8 cellular contexts compared by ENCODE assay signal in the genomic region with DNA sequence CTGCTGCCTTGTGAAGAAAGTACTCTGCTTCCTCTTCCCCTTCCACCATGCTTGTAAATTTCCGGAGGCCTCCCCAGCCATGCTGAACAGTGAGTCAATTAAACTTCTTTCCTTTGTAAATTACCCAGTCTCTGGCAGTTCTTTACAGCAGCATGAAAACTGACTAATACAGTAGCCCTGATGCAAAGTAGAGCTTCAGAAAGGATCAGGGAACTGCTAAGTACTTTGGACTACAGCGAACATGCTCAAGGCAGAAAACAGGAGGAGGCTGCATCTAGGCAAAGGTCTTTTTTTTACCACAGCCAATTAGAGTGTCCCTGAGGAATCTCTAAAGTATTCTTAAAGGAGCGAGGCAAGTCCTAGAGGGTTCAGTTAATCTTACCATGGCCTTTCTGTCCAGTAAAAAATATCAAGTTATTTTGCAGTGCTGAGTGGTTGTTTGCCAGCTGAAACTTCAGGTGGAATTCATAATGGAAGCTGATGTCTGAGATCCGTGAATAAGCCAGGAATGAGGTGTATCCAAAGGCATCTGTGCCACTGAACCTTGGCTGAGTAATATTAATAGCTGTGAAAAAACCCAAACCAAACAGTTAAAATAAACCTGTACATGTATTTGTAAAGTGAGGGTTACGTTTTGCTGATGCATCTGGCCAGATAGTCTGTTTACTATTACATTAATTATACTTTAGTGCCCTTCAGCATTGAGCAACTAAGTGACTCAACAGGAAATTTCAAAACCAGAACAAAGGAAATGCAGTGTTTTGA.
A peak's percentile ranks its signal among the peaks of the same experiment; 100 is the strongest.
DNase-seq lines count a peak whose midpoint lies in the region; ATAC-seq and TF ChIP-seq lines count a peak whose summit lies in the region.

No MANE protein-coding gene starts in this region.

- peaks cover 12 to 24% (median 18%) of the 10 kb centered on the region in 4 donors for H3K4me1 ChIP-seq in stomach

- no peaks in the 10 kb centered on the region for H3K9me3 ChIP-seq in stomach

- no peaks in the 10 kb centered on the region for H3K36me3 ChIP-seq in stomach

- peak overlapping the region in 4 of 5 donors; percentile 62 to 87 (median 74) for H3K27ac ChIP-seq in stomach

- no peak for TF ChIP-seq EP300 in stomach (IDR thresholded peaks at IDR 0.05)

- WGBS in stomach, 5 donors, result 32 to 47% (median 40%) methylated on average over 5 of the region's 5 CpGs

- no peaks in the 10 kb centered on the region for H3K27me3 ChIP-seq in stomach

- TF ChIP-seq CTCF in stomach (IDR thresholded peaks at IDR 0.05), result no peak

- H3K4me3 ChIP-seq in stomach, result no peak overlapping the region

- TF ChIP-seq POLR2A in stomach (IDR thresholded peaks at IDR 0.05), result no peak

- peak; percentile 27 for DNase-seq in HPDE6-E6E7 (ENCODE audit: extremely low spot score)
- DNase-seq in SKM-1 (lab: John Stamatoyannopoulos, UW; ENCODE audit: unreplicated experiment), result peak; percentile 32
- peak; percentile 68 for DNase-seq in glomerular visceral epithelial cell (ENCODE audit: extremely low spot score)
- DNase-seq in stomach, result no peak
- DNase-seq in activated gamma-delta T cell treated with Interleukin-2 at 50 U/mL for 16 hours, result no peak
- no peak for DNase-seq in NCI-H2196 (lab: John Stamatoyannopoulos, UW; ENCODE audit: unreplicated experiment)

- ATAC-seq in HG03521 (IDR thresholded peaks at IDR 0.05; ENCODE audit: unreplicated experiment), result no peak
- ATAC-seq in GM19395 (IDR thresholded peaks at IDR 0.05; ENCODE audit: unreplicated experiment), result no peak

- intact Hi-C loops in stomach (cut with DNase I; ENCODE audit: low total_unique reads), result no loop called here

Comparison
In these comparisons a context has a peak if more than half of its experiments do, and no peak if none do; other contexts are left out.
1. DNase-seq: peak in HPDE6-E6E7 (single experiment), SKM-1 (single experiment) and glomerular visceral epithelial cell (single experiment); none in stomach (single experiment), activated gamma-delta T cell treated with Interleukin-2 at 50 U/mL for 16 hours (single experiment) and NCI-H2196 (single experiment).